In genomic region chr19:4369888-4370260, GRCh38 we compare ENCODE assay signal across 8 cellular contexts. TPM values are rescaled to one million over a fixed set of nuclear protein-coding genes. Genes with fewer than 3 reads are reported as not detected.
A peak's percentile ranks its signal among the peaks of the same experiment; 100 is the strongest.
DNase-seq lines count a peak whose midpoint lies in the region; ATAC-seq and TF ChIP-seq lines count a peak whose summit lies in the region.

No MANE protein-coding gene starts in this region.

- H3K4me3 ChIP-seq in adrenal gland (peak overlapping the region in 1 of 4 donors; percentile 4), iPS-15b (ENCODE audit: low read depth, low read length) (no peak overlapping the region), HAP-1 (no peak overlapping the region)

- H3K9me3 ChIP-seq in adrenal gland (replicated peaks in 1 of 3) (no peaks in the 10 kb centered on the region), iPS-15b (ENCODE audit: control insufficient read depth, insufficient read depth, low read length) (no peaks in the 10 kb centered on the region), HAP-1 (no peaks in the 10 kb centered on the region)

- peak; percentile 46 for ATAC-seq in GM18502 (IDR thresholded peaks at IDR 0.05; ENCODE audit: poor library complexity, unreplicated experiment)
- peak; percentile 37 for ATAC-seq in HG03045 (IDR thresholded peaks at IDR 0.05; ENCODE audit: unreplicated experiment)
- ATAC-seq in HG03571 (IDR thresholded peaks at IDR 0.05; ENCODE audit: unreplicated experiment) = no peak

- peak overlapping the region in 4 of 5 donors; percentile 16 to 96 (median 90) for H3K27ac ChIP-seq in adrenal gland

- TF ChIP-seq POLR2A in adrenal gland (IDR thresholded peaks at IDR 0.05) = no peak

- intact Hi-C loops in adrenal gland (cut with DNase I) = no loop called here

- peak in 5 of 6 experiments; percentile 20 to 51 (median 43) for TF ChIP-seq CTCF in adrenal gland (IDR thresholded peaks at IDR 0.05)

- H3K27me3 Mint-ChIP-seq in T-helper 1 cell treated with Interleukin-12 subunit alpha and Interleukin-12 subunit beta and Interleukin-4 antibody, amounts not matched to agents 30 μg/mL and 1 μg/mL, for 36 hours (ENCODE audit: low read depth) = no peaks in the 10 kb centered on the region

- peak overlapping the region; percentile 47 for H3K9ac ChIP-seq in iPS-15b (ENCODE audit: low read depth, low read length)

- 21 to 54% (median 33%) methylated on average over 9 to 21 of the region's 21 CpGs for WGBS in adrenal gland, 4 donors

- DNase-seq in adrenal gland = peak; percentile 52 to 82 (median 62)
- peak; percentile 56 to 72 for DNase-seq in stimulated activated CD4-positive, alpha-beta T cell treated with anti-CD3 and anti-CD28 coated beads, Interleukin-12 subunit alpha, Interleukin-12 subunit beta, amount 100 ng/mL, for 24 hours (ENCODE audit: low read depth in 2 of 2)
- DNase-seq in HAP-1 (ENCODE audit: low spot score in 2 of 2) = no peak

- H3K36me3 ChIP-seq in adrenal gland (replicated peaks in 1 of 2) (peaks cover 0 to 25% of the 10 kb centered on the region in 2 donors), iPS-15b (ENCODE audit: control insufficient read depth, insufficient read depth, low read length) (peaks cover 20% of the 10 kb centered on the region), HAP-1 (replicated peaks) (peaks cover 18% of the 10 kb centered on the region; the same call in 1 of the 2 replicates)

- in situ Hi-C loops in HAP-1 (cut with MboI; ENCODE audit: low sequenced_read_pairs) = no loop called here

- H3K36me3 Mint-ChIP-seq in T-helper 1 cell treated with Interleukin-12 subunit alpha and Interleukin-12 subunit beta and Interleukin-4 antibody, amounts not matched to agents 30 μg/mL and 1 μg/mL, for 36 hours (ENCODE audit: low read depth) = peaks cover 3% of the 10 kb centered on the region

- peak overlapping the region; percentile 89 for H3K27ac Mint-ChIP-seq in T-helper 1 cell treated with Interleukin-12 subunit alpha and Interleukin-12 subunit beta and Interleukin-4 antibody, amounts not matched to agents 30 μg/mL and 1 μg/mL, for 36 hours

- H3K9me3 Mint-ChIP-seq in T-helper 1 cell treated with Interleukin-12 subunit alpha and Interleukin-12 subunit beta and Interleukin-4 antibody, amounts not matched to agents 30 μg/mL and 1 μg/mL, for 36 hours = no peaks in the 10 kb centered on the region

- H3K27me3 ChIP-seq in adrenal gland = no peaks in the 10 kb centered on the region
- H3K27me3 ChIP-seq in iPS-15b (ENCODE audit: control insufficient read depth, insufficient read depth, low read length) = no peaks in the 10 kb centered on the region
- H3K27me3 ChIP-seq in HAP-1 (ENCODE audit: low read depth) = no peaks in the 10 kb centered on the region

- peak overlapping the region; percentile 75 for H3K4me3 Mint-ChIP-seq in T-helper 1 cell treated with Interleukin-12 subunit alpha and Interleukin-12 subunit beta and Interleukin-4 antibody, amounts not matched to agents 30 μg/mL and 1 μg/mL, for 36 hours

- H3K4me1 ChIP-seq in adrenal gland (replicated peaks in 1 of 2) (peaks cover 66 to 73% of the 10 kb centered on the region in 2 donors), iPS-15b (ENCODE audit: control insufficient read depth, insufficient read depth, low read length) (peaks cover 3% of the 10 kb centered on the region), HAP-1 (no peaks in the 10 kb centered on the region)

- peaks cover 37% of the 10 kb centered on the region for H3K4me1 Mint-ChIP-seq in T-helper 1 cell treated with Interleukin-12 subunit alpha and Interleukin-12 subunit beta and Interleukin-4 antibody, amounts not matched to agents 30 μg/mL and 1 μg/mL, for 36 hours (ENCODE audit: low read depth)

RNA-seq across cellular contexts. Expression of gene MPND, which starts 26.5 kb away (rescaled TPM):
- total RNA-seq in adrenal gland = 10 to 100 TPM in 6 of 8 donors, 1 to 10 TPM in 2; 8.6 to 37.5 (median 16.1) TPM
- 10 to 100 TPM in 2 of 3 donors, 1 to 10 TPM in 1; 7.0 to 52.3 (median 38.5) TPM for polyA plus RNA-seq in adrenal gland

RNA-seq across cellular contexts. Expression of gene SH3GL1, which starts 30.5 kb away (rescaled TPM):
- total RNA-seq in adrenal gland = 100 to 1,000 TPM in 1 of 8 donors, 10 to 100 TPM in 7; 69.9 to 112 (median 87.4) TPM
- 100 to 1,000 TPM in 1 of 3 donors, 10 to 100 TPM in 2; 20.9 to 104 (median 96.4) TPM for polyA plus RNA-seq in adrenal gland

RNA-seq across cellular contexts. Expression of gene STAP2, which starts 31.2 kb away (rescaled TPM):
- total RNA-seq in adrenal gland = 100 to 1,000 TPM in 1 of 8 donors, 10 to 100 TPM in 6, 1 to 10 TPM in 1; 8.5 to 106 (median 36.5) TPM
- 10 to 100 TPM in 2 of 3 donors, 1 to 10 TPM in 1; 6.7 to 63.1 (median 39.8) TPM for polyA plus RNA-seq in adrenal gland

RNA-seq across cellular contexts. Expression of gene CHAF1A, which starts 32.6 kb away (rescaled TPM):
- total RNA-seq in adrenal gland = 10 to 100 TPM in 2 of 8 donors, 1 to 10 TPM in 6; 3.4 to 14.6 (median 8.7) TPM
- polyA plus RNA-seq in adrenal gland = 1 to 10 TPM; 4.0 to 8.2 (median 7.3) TPM

Comparison
In these comparisons a context has a peak if more than half of its experiments do, and no peak if none do; other contexts are left out.
1. DNase-seq: peak in adrenal gland (7 of 7) and stimulated activated CD4-positive, alpha-beta T cell treated with anti-CD3 and anti-CD28 coated beads, Interleukin-12 subunit alpha, Interleukin-12 subunit beta, amount 100 ng/mL, for 24 hours (2 of 2); none in HAP-1 (0 of 2).